Comparison of ENCODE assay signal across 24 cellular contexts in genomic region chr9:111236337-111236736, GRCh38.
"Had no signal": no experiment of that assay in that cellular context is flagged by ENCODE, and none has a peak within 500 bp of the region (broad histone marks: within the 10 kb centered on the region; RNA-seq: fewer than 3 reads in every experiment).

No MANE protein-coding gene starts in this region.

- H3K27ac ChIP-seq: colonic mucosa, left lung, lower lobe of right lung, parathyroid adenoma, right atrium auricular region, transverse colon had no signal

- H3K4me3 ChIP-seq: colonic mucosa, left lung, lower lobe of right lung, right atrium auricular region, transverse colon had no signal

- H3K36me3 ChIP-seq: colonic mucosa, left lung, lower lobe of right lung, right atrium auricular region, transverse colon had no signal

- H3K27me3 Mint-ChIP-seq: activated CD8-positive, alpha-beta memory T cell treated with anti-CD3 and anti-CD28 coated beads, Interleukin-2, amount 10 ng/mL, durations not matched to agents 7 days and 5 days; naive B cell had no signal

- H3K27ac Mint-ChIP-seq: activated CD4-positive, alpha-beta T cell treated with anti-CD3 and anti-CD28 coated beads for 36 hours; activated CD8-positive, alpha-beta memory T cell treated with anti-CD3 and anti-CD28 coated beads, Interleukin-2, amount 10 ng/mL, durations not matched to agents 7 days and 5 days; activated CD8-positive, alpha-beta T cell treated with anti-CD3 and anti-CD28 coated beads, Interleukin-2, amount 10 ng/mL, durations not matched to agents 7 days and 5 days; activated naive CD8-positive, alpha-beta T cell; activated T-cell treated with anti-CD3 and anti-CD28 coated beads, Interleukin-2, amount 50 U/mL, for 72 hours; naive B cell had no signal

- H3K9me3 Mint-ChIP-seq: activated T-cell treated with anti-CD3 and anti-CD28 coated beads, Interleukin-2, amount 50 U/mL, for 72 hours had no signal

- H3K4me3 Mint-ChIP-seq: activated CD4-positive, alpha-beta T cell treated with anti-CD3 and anti-CD28 coated beads for 36 hours; activated CD8-positive, alpha-beta memory T cell treated with anti-CD3 and anti-CD28 coated beads, Interleukin-2, amount 10 ng/mL, durations not matched to agents 7 days and 5 days; activated CD8-positive, alpha-beta T cell treated with anti-CD3 and anti-CD28 coated beads, Interleukin-2, amount 10 ng/mL, durations not matched to agents 7 days and 5 days; activated naive CD8-positive, alpha-beta T cell; activated T-cell treated with anti-CD3 and anti-CD28 coated beads, Interleukin-2, amount 50 U/mL, for 72 hours; naive B cell had no signal

- H3K9me3 ChIP-seq: colonic mucosa, left lung, lower lobe of right lung, right atrium auricular region, transverse colon had no signal

- H3K36me3 Mint-ChIP-seq: activated CD8-positive, alpha-beta memory T cell treated with anti-CD3 and anti-CD28 coated beads, Interleukin-2, amount 10 ng/mL, durations not matched to agents 7 days and 5 days; activated naive CD8-positive, alpha-beta T cell; naive B cell had no signal

- H3K9ac ChIP-seq: parathyroid adenoma had no signal

- H3K27me3 ChIP-seq: colonic mucosa, left lung, right atrium auricular region, transverse colon had no signal

- H3K4me1 Mint-ChIP-seq: activated CD4-positive, alpha-beta T cell treated with anti-CD3 and anti-CD28 coated beads for 36 hours; activated CD8-positive, alpha-beta memory T cell treated with anti-CD3 and anti-CD28 coated beads, Interleukin-2, amount 10 ng/mL, durations not matched to agents 7 days and 5 days; naive B cell had no signal

- ATAC-seq: activated CD4-positive, alpha-beta T cell treated with anti-CD3 and anti-CD28 coated beads for 36 hours; activated CD8-positive, alpha-beta memory T cell treated with anti-CD3 and anti-CD28 coated beads, Interleukin-2, amount 10 ng/mL, durations not matched to agents 7 days and 5 days; activated CD8-positive, alpha-beta T cell treated with anti-CD3 and anti-CD28 coated beads, Interleukin-2, amount 10 ng/mL, durations not matched to agents 7 days and 5 days; activated T-cell treated with anti-CD3 and anti-CD28 coated beads, Interleukin-2, amount 50 U/mL, for 72 hours; left lung; lower lobe of right lung had no signal

- H3K4me1 ChIP-seq: colonic mucosa, left lung, lower lobe of right lung, parathyroid adenoma, right atrium auricular region, transverse colon had no signal

- DNase-seq: activated CD4-positive, alpha-beta T cell treated with anti-CD3 and anti-CD28 coated beads for 36 hours; activated CD4-positive, CD25-positive, alpha-beta regulatory T cell; activated CD8-positive, alpha-beta memory T cell treated with anti-CD3 and anti-CD28 coated beads, Interleukin-2, amount 10 ng/mL, durations not matched to agents 7 days and 5 days; activated CD8-positive, alpha-beta T cell treated with anti-CD3 and anti-CD28 coated beads, Interleukin-2, amount 10 ng/mL, durations not matched to agents 7 days and 5 days; activated naive CD4-positive, alpha-beta T cell treated with Interleukin-2 at 50 U/mL for 16 hours; activated T-cell treated with anti-CD3 and anti-CD28 coated beads, Interleukin-2, amount 50 U/mL, for 72 hours; anterior cingulate cortex; colonic mucosa; effector memory CD4-positive, alpha-beta T cell; erythroblast; head of caudate nucleus; hypothalamus; kidney glomerular epithelial cell; left lung; lower lobe of right lung; mesenchymal stem cell; naive B cell; occipital lobe; stimulated activated CD4-positive, alpha-beta T cell treated with anti-CD3 and anti-CD28 coated beads, Interleukin-2, amount 100 ng/mL, for 48 hours; stimulated activated naive CD4-positive, alpha-beta T cell treated with Interleukin-2 at 50 U/mL for 16 hours; transverse colon had no signal
